ENCODE assay signal across 1 cellular context in the genomic region with DNA sequence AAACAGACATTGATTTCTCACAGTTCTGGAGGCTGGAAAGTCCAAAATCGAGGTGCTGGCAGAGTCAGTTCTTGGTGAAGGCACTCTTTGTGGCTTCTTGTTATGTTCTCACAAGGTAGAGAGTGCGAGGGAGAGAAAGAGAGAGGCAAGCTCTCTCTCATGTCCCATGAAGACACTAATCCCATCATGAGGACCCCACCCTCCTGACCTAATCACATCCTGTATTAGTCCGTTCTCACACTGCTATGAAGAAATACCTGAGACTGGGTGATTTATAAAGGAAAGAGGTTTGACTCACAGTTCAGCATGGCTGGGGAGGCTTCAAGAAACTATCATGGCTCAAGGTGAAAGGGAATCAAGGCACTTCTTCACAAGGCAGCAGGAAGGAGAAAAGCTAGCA.
TF ChIP-seq lines count a peak whose summit lies in the region.

No MANE protein-coding gene starts in this region.

TF ChIP-seq in HepG2, 621 proteins besides CTCF, POLR2A, EP300 and RAD21:
- TF ChIP-seq CREBL2 (CRISPR knock-in tag; IDR thresholded peaks at IDR 0.05; ENCODE audit: borderline replicate concordance) (no peak), ZNF564 (CRISPR knock-in tag; IDR thresholded peaks at IDR 0.05) (peak; percentile 86)
- TF ChIP-seq, protein P1, sequence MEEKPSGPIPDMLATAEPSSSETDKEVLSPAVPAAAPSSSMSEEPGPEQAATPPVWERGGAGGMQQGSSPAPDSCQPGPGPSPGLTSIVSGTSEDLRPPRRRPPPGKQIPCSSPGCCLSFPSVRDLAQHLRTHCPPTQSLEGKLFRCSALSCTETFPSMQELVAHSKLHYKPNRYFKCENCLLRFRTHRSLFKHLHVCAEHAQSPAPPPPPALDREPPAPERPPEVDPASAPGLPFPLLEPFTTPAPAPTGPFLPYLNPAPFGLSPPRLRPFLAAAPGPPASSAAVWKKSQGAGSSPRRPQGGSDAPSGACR (CRISPR knock-in tag; IDR thresholded peaks at IDR 0.05) = no peak
TF ChIP-seq in HepG2: peak in this region for 1.
